In genomic region chr5:159207222-159207615, GRCh38 we compare ENCODE assay signal across 7 cellular contexts. TPM values are rescaled to one million over a fixed set of nuclear protein-coding genes. Genes with fewer than 3 reads are reported as not detected.
DNase-seq lines count a peak whose midpoint lies in the region; ATAC-seq, FAIRE-seq and TF ChIP-seq lines count a peak whose summit lies in the region.

No MANE protein-coding gene starts in this region.

- DNase-seq in activated naive CD8-positive, alpha-beta T cell treated with anti-CD3 and anti-CD28 coated beads, Interleukin-2, amount 10 ng/mL, durations not matched to agents 7 days and 5 days: no peak
- DNase-seq in keratinocyte (ENCODE audit: low read depth, low spot score) (no peak), substantia nigra (lab: John Stamatoyannopoulos, UW) (no peak), NCI-H1930 (lab: John Stamatoyannopoulos, UW) (no peak), NCI-H82 (lab: John Stamatoyannopoulos, UW) (no peak)

- H3K27me3 ChIP-seq in HUES64 (ENCODE audit: insufficient read depth, low read length) (peaks cover 13% of the 10 kb centered on the region), keratinocyte (ENCODE audit: control insufficient read depth, extremely low read depth, insufficient read depth, low read length) (no peaks in the 10 kb centered on the region)

- peaks cover under 1% of the 10 kb centered on the region for H3K9me1 ChIP-seq in keratinocyte (ENCODE audit: control insufficient read depth, extremely low read depth, insufficient read depth, low read length)

- no peaks in the 10 kb centered on the region for H4K20me1 ChIP-seq in keratinocyte (ENCODE audit: control insufficient read depth, extremely low read depth, insufficient read depth, low read length)

- no peak for FAIRE-seq in keratinocyte (lab: Jason Lieb, UNC)

- WGBS in HUES64: 58% methylated on average over 4 of the region's 4 CpGs

- H3K4me1 ChIP-seq in HUES64 (ENCODE audit: insufficient read depth, low read length) (peaks cover 30% of the 10 kb centered on the region), keratinocyte (ENCODE audit: control insufficient read depth, extremely low read depth, insufficient read depth, low read length) (peaks cover 14% of the 10 kb centered on the region)

- dilution Hi-C loops in keratinocyte (cut with MboI; ENCODE audit: extremely low pct_ligation_motif_present, low sequenced_read_pairs): no loop called here

- H3K9me3 Mint-ChIP-seq in activated naive CD8-positive, alpha-beta T cell treated with anti-CD3 and anti-CD28 coated beads, Interleukin-2, amount 10 ng/mL, durations not matched to agents 7 days and 5 days: no peaks in the 10 kb centered on the region

- H3K4me3 ChIP-seq in HUES64 (ENCODE audit: low read length) (peak overlapping the region; percentile 76), keratinocyte (ENCODE audit: control insufficient read depth in 2 of 3, extremely low read depth in 1 of 3, insufficient read depth in 2 of 3, low read depth in 1 of 3, low read length in 3 of 3) (peak overlapping the region; percentile 86 to 96 (median 91))

- peaks cover 67% of the 10 kb centered on the region for H3K79me2 ChIP-seq in keratinocyte (ENCODE audit: control insufficient read depth, insufficient read depth, low read length)

- peak overlapping the region; percentile 98 for H3K27ac Mint-ChIP-seq in activated naive CD8-positive, alpha-beta T cell treated with anti-CD3 and anti-CD28 coated beads, Interleukin-2, amount 10 ng/mL, durations not matched to agents 7 days and 5 days

- peaks cover 9% of the 10 kb centered on the region for H3K36me3 ChIP-seq in HUES64 (ENCODE audit: insufficient read depth, low read length)
- peaks cover 0 to 7% of the 10 kb centered on the region in 2 experiments for H3K36me3 ChIP-seq in keratinocyte (ENCODE audit: control insufficient read depth in 2 of 2, extremely low read depth in 1 of 2, insufficient read depth in 2 of 2, low read length in 2 of 2)

- POLR2A ChIA-PET in activated naive CD8-positive, alpha-beta T cell treated with anti-CD3 and anti-CD28 coated beads, Interleukin-2, amount 10 ng/mL, durations not matched to agents 7 days and 5 days (lab: Charles Lee): interaction anchor here (0.8 to 3.1 kb wide), 9 partner anchors 9 to 1212 kb away, joined by 3 to 32 read pairs (median 8); partner anchors contain the start of gene SLU7

- ATAC-seq in activated naive CD8-positive, alpha-beta T cell treated with anti-CD3 and anti-CD28 coated beads, Interleukin-2, amount 10 ng/mL, durations not matched to agents 7 days and 5 days (ENCODE audit: low read depth): no peak
- ATAC-seq in GM18867 (IDR thresholded peaks at IDR 0.05; ENCODE audit: unreplicated experiment): no peak

- H3K4me2 ChIP-seq in keratinocyte (ENCODE audit: control insufficient read depth, extremely low read depth, insufficient read depth, low read depth, low read length): peak overlapping the region; percentile 81

- H2AFZ ChIP-seq in keratinocyte (ENCODE audit: control insufficient read depth, low read length): no peak overlapping the region

- H3K27ac ChIP-seq in HUES64 (ENCODE audit: low read depth, low read length) (no peak overlapping the region), keratinocyte (ENCODE audit: control insufficient read depth, insufficient read depth, low read length) (peak overlapping the region; percentile 97), substantia nigra (ENCODE audit: low read depth, low read length, poor library complexity, severe bottlenecking) (peak overlapping the region; percentile 5)

- peak overlapping the region; percentile 88 for H3K4me3 Mint-ChIP-seq in activated naive CD8-positive, alpha-beta T cell treated with anti-CD3 and anti-CD28 coated beads, Interleukin-2, amount 10 ng/mL, durations not matched to agents 7 days and 5 days

- no peak for TF ChIP-seq CTCF in keratinocyte (optimal IDR thresholded peaks at IDR 0.05 in 1 of 3, IDR thresholded peaks at IDR 0.05 in 1 of 3, conservative IDR thresholded peaks at IDR 0.05 in 1 of 3; ENCODE audit: extremely low read depth in 1 of 3, insufficient read depth in 2 of 3, low read length in 3 of 3)

- peak overlapping the region; percentile 83; the same call in 1 of the 2 replicates for H3K9ac ChIP-seq in HUES64 (ENCODE audit: low read depth, low read length)
- H3K9ac ChIP-seq in keratinocyte (ENCODE audit: control insufficient read depth, extremely low read depth, insufficient read depth, low read length): peak overlapping the region; percentile 98

- no peaks in the 10 kb centered on the region for H3K9me3 ChIP-seq in HUES64 (ENCODE audit: insufficient read depth, low read depth, low read length)
- no peaks in the 10 kb centered on the region for H3K9me3 ChIP-seq in keratinocyte (ENCODE audit: control insufficient read depth, low read depth, low read length)

- peaks cover 27% of the 10 kb centered on the region for H3K36me3 Mint-ChIP-seq in activated naive CD8-positive, alpha-beta T cell treated with anti-CD3 and anti-CD28 coated beads, Interleukin-2, amount 10 ng/mL, durations not matched to agents 7 days and 5 days

- peaks cover 44% of the 10 kb centered on the region for H3K4me1 Mint-ChIP-seq in activated naive CD8-positive, alpha-beta T cell treated with anti-CD3 and anti-CD28 coated beads, Interleukin-2, amount 10 ng/mL, durations not matched to agents 7 days and 5 days

- no peaks in the 10 kb centered on the region for H3K27me3 Mint-ChIP-seq in activated naive CD8-positive, alpha-beta T cell treated with anti-CD3 and anti-CD28 coated beads, Interleukin-2, amount 10 ng/mL, durations not matched to agents 7 days and 5 days

RNA-seq across cellular contexts. Expression of gene RNF145, which starts 2.1 kb away (rescaled TPM):
- polyA plus RNA-seq in HUES64 (2013, experiment 1 of 2): 62.8 TPM
- 61.9 TPM for polyA plus RNA-seq in HUES64 (2013, experiment 2 of 2)
- 100 to 1,000 TPM; 102 to 107 TPM for total RNA-seq in activated naive CD8-positive, alpha-beta T cell treated with anti-CD3 and anti-CD28 coated beads, Interleukin-2, amount 10 ng/mL, durations not matched to agents 7 days and 5 days
- 52.7 to 79.8 TPM (median 78.6 TPM) in 3 replicates for polyA plus RNA-seq in keratinocyte
- 23.9 TPM for polyA plus RNA-seq in keratinocyte (2011; ENCODE audit: low read depth)
- polyA plus RNA-seq in keratinocyte (2011; cell fraction: cytosol; rRNA removed): 38.6 and 70.8 TPM in 2 replicates
- 87.7 and 102 TPM in 2 replicates for polyA plus RNA-seq in keratinocyte (2011; cell fraction: nucleus; rRNA removed)
- 46.0 and 61.8 TPM in 2 replicates for polyA plus RNA-seq in keratinocyte (2012; ENCODE audit: low replicate concordance)
- 45.7 to 78.2 TPM (median 50.8 TPM) in 3 replicates for polyA minus RNA-seq in keratinocyte
- 31.1 TPM for polyA minus RNA-seq in keratinocyte (2011; cell fraction: cytosol; rRNA and poly(A)+ RNA removed)
- polyA minus RNA-seq in keratinocyte (2011; cell fraction: nucleus; rRNA and poly(A)+ RNA removed): 75.4 and 114 TPM in 2 replicates

RNA-seq across cellular contexts. Expression of gene UBLCP1, which starts 55.9 kb away (rescaled TPM):
- polyA plus RNA-seq in HUES64 (2013, experiment 1 of 2): 44.3 TPM
- 49.8 TPM for polyA plus RNA-seq in HUES64 (2013, experiment 2 of 2)
- total RNA-seq in activated naive CD8-positive, alpha-beta T cell treated with anti-CD3 and anti-CD28 coated beads, Interleukin-2, amount 10 ng/mL, durations not matched to agents 7 days and 5 days: 10 to 100 TPM; 28.7 to 30.8 TPM
- polyA plus RNA-seq in keratinocyte: 21.6 to 42.5 TPM (median 26.7 TPM) in 3 replicates
- 43.7 TPM for polyA plus RNA-seq in keratinocyte (2011; ENCODE audit: low read depth)
- 23.8 and 44.7 TPM in 2 replicates for polyA plus RNA-seq in keratinocyte (2011; cell fraction: cytosol; rRNA removed)
- polyA plus RNA-seq in keratinocyte (2011; cell fraction: nucleus; rRNA removed): 18.1 and 29.8 TPM in 2 replicates
- polyA plus RNA-seq in keratinocyte (2012; ENCODE audit: low replicate concordance): 23.1 and 29.9 TPM in 2 replicates
- 1.9 to 13.1 TPM (median 4.1 TPM) in 3 replicates for polyA minus RNA-seq in keratinocyte
- 7.1 TPM for polyA minus RNA-seq in keratinocyte (2011; cell fraction: cytosol; rRNA and poly(A)+ RNA removed)
- polyA minus RNA-seq in keratinocyte (2011; cell fraction: nucleus; rRNA and poly(A)+ RNA removed): 5.9 and 10.6 TPM in 2 replicates
